ENCODE assay signal across 8 cellular contexts in genomic region chr4:169270810-169271691, GRCh38. TPM values are rescaled to one million over a fixed set of nuclear protein-coding genes. Genes with fewer than 3 reads are reported as not detected.
DNase-seq lines count a peak whose midpoint lies in the region; ATAC-seq, FAIRE-seq and TF ChIP-seq lines count a peak whose summit lies in the region.

TSS of gene SH3RF1 (minus strand) at chr4:169270956. CDS start at chr4:169269212, 1,744 bp downstream.

- FAIRE-seq in H54 (lab: Jason Lieb, UNC): no peak

- no peaks in the 10 kb centered on the region for H3K9me3 ChIP-seq in left lung

- peak within 1 kb of the TSS; percentile 84 for H3K4me3 Mint-ChIP-seq in dendritic cell treated with granulocyte-macrophage colony-stimulating factor and Interleukin-4, amounts not matched to agents 40 ng/mL and 50 ng/mL, for 4 days

- peak within 1 kb of the TSS; percentile 92 to 95 for H3K27ac ChIP-seq in left lung

- peak within 1 kb of the TSS; percentile 84 to 98 for H3K4me3 ChIP-seq in left lung

- peaks cover 31% of the 10 kb centered on the region for H3K4me1 Mint-ChIP-seq in dendritic cell treated with granulocyte-macrophage colony-stimulating factor and Interleukin-4, amounts not matched to agents 40 ng/mL and 50 ng/mL, for 4 days (ENCODE audit: low read depth)

- peak; percentile 92 for TF ChIP-seq POLR2A in H54 (IDR thresholded peaks at IDR 0.05; ENCODE audit: low read depth, low read length)

- H3K36me3 ChIP-seq in left lung: no peaks in the 10 kb centered on the region

- ATAC-seq in left lung: peak; percentile 89

- peaks cover 15% of the 10 kb centered on the region for H3K27me3 Mint-ChIP-seq in dendritic cell treated with granulocyte-macrophage colony-stimulating factor and Interleukin-4, amounts not matched to agents 40 ng/mL and 50 ng/mL, for 4 days

- peak; percentile 69 for DNase-seq in activated CD8-positive, alpha-beta memory T cell treated with anti-CD3 and anti-CD28 coated beads for 24 hours
- no peak for DNase-seq in activated CD8-positive, alpha-beta memory T cell treated with anti-CD3 and anti-CD28 coated beads, Interleukin-2, amount 50 U/mL, for 4 hours
- DNase-seq in H54 (ENCODE audit: insufficient read length, low spot score) (peak; percentile 46), LoVo (ENCODE audit: low spot score) (peak; percentile 86), SKM-1 treated with dmso at 0.1 percent for 144 hours (lab: John Stamatoyannopoulos, UW; ENCODE audit: unreplicated experiment) (peak; percentile 78), left lung (peak; percentile 87 to 94)
- DNase-seq in stimulated activated CD4-positive, alpha-beta T cell treated with anti-CD3 and anti-CD28 coated beads, Interleukin-4, amount 100 ng/mL, for 24 hours: peak; percentile 8

- H3K4me1 ChIP-seq in left lung: peaks cover 11 to 56% of the 10 kb centered on the region in 2 donors

- no peaks in the 10 kb centered on the region for H3K36me3 Mint-ChIP-seq in dendritic cell treated with granulocyte-macrophage colony-stimulating factor and Interleukin-4, amounts not matched to agents 40 ng/mL and 50 ng/mL, for 4 days (ENCODE audit: low read depth)

- intact Hi-C loops in dendritic cell treated with granulocyte-macrophage colony-stimulating factor and Interleukin-4, amounts not matched to agents 40 ng/mL and 50 ng/mL, for 4 days (cut with micrococcal nuclease): loop anchor here (10.0 kb wide), 1 partner anchor 256 kb away; the partner anchor contains the start of gene CBR4
- intact Hi-C loops in left lung (cut with DNase I): no loop called here

- H3K27me3 ChIP-seq in left lung: peaks cover 0 to 10% of the 10 kb centered on the region in 2 donors

- peak within 1 kb of the TSS; percentile 63 for H3K27ac Mint-ChIP-seq in dendritic cell treated with granulocyte-macrophage colony-stimulating factor and Interleukin-4, amounts not matched to agents 40 ng/mL and 50 ng/mL, for 4 days

- peak; percentile 11 to 33 for TF ChIP-seq CTCF in left lung (IDR thresholded peaks at IDR 0.05)

- H3K9me3 Mint-ChIP-seq in dendritic cell treated with granulocyte-macrophage colony-stimulating factor and Interleukin-4, amounts not matched to agents 40 ng/mL and 50 ng/mL, for 4 days: no peaks in the 10 kb centered on the region

RNA-seq across cellular contexts. Expression of gene SH3RF1, which starts in this region (rescaled TPM):
- total RNA-seq in left lung: 10 to 100 TPM; 24.0 to 39.4 TPM
